8 cellular contexts compared by ENCODE assay signal in the genomic region with DNA sequence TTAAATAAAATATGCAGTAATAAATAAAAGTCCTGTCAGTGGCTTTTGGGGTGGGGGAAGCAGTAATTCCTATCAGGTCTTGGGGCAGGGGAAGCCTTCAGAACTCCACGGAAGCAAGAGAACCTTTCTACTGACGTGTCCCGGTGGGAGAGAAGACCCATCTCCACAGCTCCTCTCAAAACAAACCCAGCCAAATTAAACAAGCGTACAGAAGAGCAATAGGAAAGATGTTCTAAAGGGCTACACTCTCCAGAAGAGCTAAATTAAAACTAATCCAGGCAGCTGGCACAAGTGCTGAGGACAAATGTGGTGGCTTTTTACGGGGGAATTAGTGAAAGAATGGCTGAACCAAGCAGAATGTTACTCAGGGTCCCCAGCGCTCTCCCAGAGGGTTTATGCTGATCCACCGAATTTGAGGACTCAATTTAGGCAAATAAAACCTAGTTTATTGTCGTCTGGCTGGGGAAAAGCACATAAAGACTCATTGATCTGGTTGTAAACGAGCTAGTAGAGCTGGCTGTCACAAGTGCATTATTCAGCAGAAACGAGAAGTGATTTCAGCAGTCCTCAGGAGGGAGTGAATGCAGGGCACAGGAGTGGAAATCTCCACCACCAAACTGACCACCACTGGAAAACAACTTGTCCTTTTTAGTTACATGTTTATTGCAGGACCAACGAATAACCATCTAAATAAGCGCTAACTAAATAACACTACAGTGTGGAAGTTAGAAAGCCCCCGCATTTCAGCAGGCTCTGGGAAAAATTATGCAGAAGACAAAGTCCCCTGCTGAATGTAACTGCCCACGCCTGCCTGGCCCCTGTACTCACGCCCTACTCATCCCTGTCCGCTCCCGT. TPM values are rescaled to one million over a fixed set of nuclear protein-coding genes. Genes with fewer than 3 reads are reported as not detected.
DNase-seq lines count a peak whose midpoint lies in the region; ATAC-seq and TF ChIP-seq lines count a peak whose summit lies in the region.

No MANE protein-coding gene starts in this region.

- H3K27ac ChIP-seq in neuronal stem cell (replicated peaks; ENCODE audit: low read length) = peak overlapping the region; percentile 52

- no peak overlapping the region for H3K4me3 ChIP-seq in NB4 (ENCODE audit: low read depth, low read length)
- H3K4me3 ChIP-seq in neuronal stem cell (ENCODE audit: low read length in 2 of 2) = no peak overlapping the region

- H3K14ac ChIP-seq in neuronal stem cell (ENCODE audit: low read length) = no peak overlapping the region

- H3K9me3 ChIP-seq in neuronal stem cell (replicated peaks in 1 of 2; ENCODE audit: control insufficient read depth in 2 of 2, insufficient read depth in 1 of 2, low read depth in 1 of 2, low read length in 2 of 2) = no peaks in the 10 kb centered on the region

- no peak overlapping the region for H4K91ac ChIP-seq in neuronal stem cell (ENCODE audit: low read depth, low read length, poor library complexity)

- in situ Hi-C loops in ACHN (cut with HindIII; ENCODE audit: low pct_ligation_motif_present, low pct_unique_long_range_greater_than_20kb, low sequenced_read_pairs) = no loop called here

- H2BK15ac ChIP-seq in neuronal stem cell (ENCODE audit: low read length) = no peak overlapping the region

- H3K4me1 Mint-ChIP-seq in chondrocyte (ENCODE audit: low read depth) = peaks cover 39% of the 10 kb centered on the region

- no peaks in the 10 kb centered on the region for H3K79me1 ChIP-seq in neuronal stem cell (ENCODE audit: low read depth, low read length)

- no CpG with 5 or more reads among the region's 17 CpGs for WGBS in neuronal stem cell (ENCODE audit: extremely low coverage in 2 of 2, insufficient read length in 2 of 2, insufficient replicate concordance in 1 of 2), 2 donors

- TF ChIP-seq POLR2A in NB4 (IDR thresholded peaks at IDR 0.05; ENCODE audit: extremely low read depth, insufficient read length) = no peak

- H4K8ac ChIP-seq in neuronal stem cell (ENCODE audit: low read depth, low read length) = no peak overlapping the region

- H3K36me3 ChIP-seq in neuronal stem cell (replicated peaks in 1 of 2; ENCODE audit: control insufficient read depth in 2 of 2, insufficient read depth in 2 of 2, low read length in 2 of 2) = no peaks in the 10 kb centered on the region

- no peak overlapping the region for H2AFZ ChIP-seq in neuronal stem cell (ENCODE audit: low read length)

- H3K4me2 ChIP-seq in neuronal stem cell (ENCODE audit: insufficient read depth, low read length, poor library complexity, severe bottlenecking) = no peak overlapping the region

- H3K27ac Mint-ChIP-seq in chondrocyte (ENCODE audit: unreplicated experiment) = peak overlapping the region; percentile 82

- no peak overlapping the region for H3K4me3 Mint-ChIP-seq in chondrocyte (ENCODE audit: unreplicated experiment)

- no peak overlapping the region for H3K18ac ChIP-seq in neuronal stem cell (ENCODE audit: low read length)

- peak overlapping the region; percentile 84 for H2BK5ac ChIP-seq in neuronal stem cell (ENCODE audit: low read length)

- no peak overlapping the region for H2AK5ac ChIP-seq in neuronal stem cell (ENCODE audit: low read depth, low read length)

- H3K9ac ChIP-seq in neuronal stem cell (ENCODE audit: low read depth, low read length, poor library complexity) = no peak overlapping the region

- H3K27me3 ChIP-seq in neuronal stem cell (ENCODE audit: control insufficient read depth in 3 of 3, insufficient read depth in 3 of 3, low read depth in 1 of 3, low read length in 3 of 3) = no peaks in the 10 kb centered on the region

- no peak overlapping the region for H2BK120ac ChIP-seq in neuronal stem cell (ENCODE audit: low read depth, low read length)

- H3K36me3 Mint-ChIP-seq in chondrocyte (ENCODE audit: low read depth) = no peaks in the 10 kb centered on the region

- H3K4ac ChIP-seq in neuronal stem cell (ENCODE audit: low read length) = no peak overlapping the region

- no peak overlapping the region for H3K23ac ChIP-seq in neuronal stem cell (ENCODE audit: low read depth, low read length, poor library complexity)

- H3K9me3 Mint-ChIP-seq in chondrocyte (ENCODE audit: low read depth) = no peaks in the 10 kb centered on the region

- H2BK12ac ChIP-seq in neuronal stem cell (ENCODE audit: low read length) = no peak overlapping the region

- H3K27me3 Mint-ChIP-seq in chondrocyte (ENCODE audit: low read depth) = no peaks in the 10 kb centered on the region

- DNase-seq in DMS114 treated with DMSO at 0.1 percent for 48 hours (lab: John Stamatoyannopoulos, UW; ENCODE audit: unreplicated experiment) (peak; percentile 33), NB4 (ENCODE audit: low read depth) (peak; percentile 44), chondrocyte (ENCODE audit: low spot score) (no peak), neuronal stem cell (ENCODE audit: low spot score) (no peak), omental fat pad (ENCODE audit: low spot score) (no peak), ACHN (no peak)

- TF ChIP-seq CTCF in NB4 (IDR thresholded peaks at IDR 0.05; ENCODE audit: low read depth, low read length) (no peak), chondrocyte (IDR thresholded peaks at IDR 0.05) (no peak), omental fat pad (IDR thresholded peaks at IDR 0.05) (no peak)

- H3K4me1 ChIP-seq in neuronal stem cell (ENCODE audit: control insufficient read depth in 2 of 2, insufficient read depth in 1 of 2, low read depth in 1 of 2, low read length in 2 of 2) = peaks cover 0 to 2% of the 10 kb centered on the region in 2 donors

- ATAC-seq in HG02610 (IDR thresholded peaks at IDR 0.05; ENCODE audit: unreplicated experiment) (no peak), omental fat pad (ENCODE audit: low FRiP score) (no peak), HG03432 (IDR thresholded peaks at IDR 0.05; ENCODE audit: unreplicated experiment) (no peak)

RNA-seq across cellular contexts. Expression of a gene that starts 13.5 kb away (rescaled TPM):
- not detected in 3 replicates for total RNA-seq in chondrocyte
- polyA plus RNA-seq in neuronal stem cell (2013, experiment 1 of 2) = 0.13 TPM
- 0.24 TPM for polyA plus RNA-seq in neuronal stem cell (2013, experiment 2 of 2)
- not detected for total RNA-seq in omental fat pad

Comparison
In these comparisons a context has a peak if more than half of its experiments do, and no peak if none do; other contexts are left out.
1. DNase-seq: peak in DMS114 treated with DMSO at 0.1 percent for 48 hours (single experiment) and NB4 (single experiment); none in chondrocyte (single experiment), neuronal stem cell (single experiment), omental fat pad (single experiment) and ACHN (single experiment).